18 cellular contexts compared by ENCODE assay signal in the genomic region with DNA sequence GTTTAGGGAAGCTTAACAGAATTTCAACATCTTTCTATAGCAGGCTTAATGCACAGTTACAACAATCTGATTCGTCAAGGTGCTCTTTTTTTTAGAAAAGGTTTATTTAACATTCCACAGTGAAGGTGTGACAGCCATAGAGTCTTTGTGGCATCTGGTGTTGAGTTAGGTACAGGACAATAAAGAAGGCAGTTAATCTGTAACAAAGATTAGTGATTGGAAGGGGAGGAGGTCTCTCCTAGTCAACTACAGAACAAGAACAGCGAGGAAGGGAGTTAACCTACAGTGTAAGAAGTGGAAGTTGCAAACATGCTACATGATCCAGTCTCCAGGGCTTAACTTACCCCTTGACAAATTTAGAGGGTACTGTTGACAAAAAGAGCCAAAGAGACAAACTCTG.
"Had no signal": no experiment of that assay in that cellular context is flagged by ENCODE, and none has a peak within 500 bp of the region (broad histone marks: within the 10 kb centered on the region; RNA-seq: fewer than 3 reads in every experiment).

No MANE protein-coding gene starts in this region.

- H3K36me3 ChIP-seq: tibial nerve had no signal

- H3K27ac ChIP-seq: foreskin keratinocyte, tibial nerve had no signal

- FAIRE-seq: TTC549 had no signal

- H3K27me3 ChIP-seq: tibial nerve had no signal

- H3K4me1 ChIP-seq: foreskin keratinocyte had no signal

- H3K4me3 ChIP-seq: lung, tibial nerve had no signal

- ATAC-seq: activated T-cell treated with anti-CD3 and anti-CD28 coated beads, Interleukin-2, amount 50 U/mL, for 72 hours; foreskin keratinocyte; left cardiac atrium had no signal

- DNase-seq: activated CD4-positive, alpha-beta T cell treated with anti-CD3 and anti-CD28 coated beads, Interleukin-2, amount 10 ng/mL, durations not matched to agents 7 days and 5 days; activated CD8-positive, alpha-beta memory T cell treated with anti-CD3 and anti-CD28 coated beads, Interleukin-2, amount 50 U/mL, for 48 hours; activated gamma-delta T cell treated with Interleukin-2 at 50 U/mL for 16 hours; activated naive CD8-positive, alpha-beta T cell treated with anti-CD3 and anti-CD28 coated beads, Interleukin-2, amount 10 ng/mL, durations not matched to agents 7 days and 5 days; activated T-cell treated with anti-CD3 and anti-CD28 coated beads, Interleukin-2, amount 50 U/mL, for 72 hours; effector memory CD4-positive, alpha-beta T cell; foreskin keratinocyte; immature natural killer cell; left cardiac atrium; midbrain; naive B cell; stimulated activated CD4-positive, alpha-beta T cell treated with anti-CD3 and anti-CD28 coated beads, Interleukin-15, amount 100 ng/mL, for 24 hours; stimulated activated CD4-positive, alpha-beta T cell treated with anti-CD3 and anti-CD28 coated beads, Interleukin-4, amount 100 ng/mL, for 24 hours; stimulated activated naive CD4-positive, alpha-beta T cell; substantia nigra had no signal

- H3K9me3 ChIP-seq: tibial nerve had no signal
